In the genomic region with DNA sequence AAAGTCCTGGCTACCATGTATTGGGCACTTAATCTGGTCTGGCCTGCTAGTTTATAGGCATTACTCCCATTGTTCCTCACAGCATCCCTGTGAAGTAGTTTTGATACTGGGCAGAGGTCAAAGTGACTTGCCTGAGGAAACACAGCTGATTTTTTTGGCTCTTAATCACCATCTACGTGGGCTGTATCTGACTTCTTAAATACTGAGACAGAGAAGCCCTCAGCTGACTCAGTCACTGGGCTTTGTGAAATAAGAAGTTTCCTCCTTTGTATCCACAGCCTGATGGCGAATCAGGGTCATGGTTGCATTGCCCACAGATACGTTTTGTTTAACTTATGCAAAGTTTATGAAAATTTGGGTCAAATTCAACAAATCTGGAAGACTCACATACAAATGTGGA, we compare ENCODE assay signal across 17 cellular contexts. TPM values are rescaled to one million over a fixed set of nuclear protein-coding genes. Genes with fewer than 3 reads are reported as not detected.
DNase-seq lines count a peak whose midpoint lies in the region; ATAC-seq and TF ChIP-seq lines count a peak whose summit lies in the region.
"Had no signal": no experiment of that assay in that cellular context is flagged by ENCODE, and none has a peak within 500 bp of the region (broad histone marks: within the 10 kb centered on the region; RNA-seq: fewer than 3 reads in every experiment).

No MANE protein-coding gene starts in this region.

- no peaks in the 10 kb centered on the region for H3K9me3 Mint-ChIP-seq in activated T-helper 17 cell treated with anti-CD3 and anti-CD28 coated beads, Interleukin-2, amount 50 U/mL, for 72 hours
- H3K9me3 Mint-ChIP-seq in T-cell (no peaks in the 10 kb centered on the region), WTC11 (no peaks in the 10 kb centered on the region)
- H3K9me3 Mint-ChIP-seq: activated T-helper 2 cell treated with anti-CD3 and anti-CD28 coated beads, Interferon-gamma antibody, Interleukin-2, Interleukin-4, amounts not matched to agents 10 μg/mL and 5 μg/mL and 100 μg/mL, durations not matched to agents 14 hours and 24 hours and 36 hours had no signal

- DNase-seq in GM03348 (ENCODE audit: low spot score) (peak; percentile 47), fibroblast of gingiva (ENCODE audit: low read depth) (peak; percentile 48), skeletal muscle cell (ENCODE audit: low read depth) (peak; percentile 59), T-cell (no peak), WTC11 (ENCODE audit: low spot score) (no peak), neuronal stem cell (ENCODE audit: low spot score) (no peak), globus pallidus (ENCODE audit: low spot score) (no peak)
- DNase-seq: activated CD4-positive, alpha-beta T cell treated with anti-CD3 and anti-CD28 coated beads, Interleukin-2, amount 50 U/mL, for 48 hours; islet precursor cell; KBM-7 had no signal

- no peak overlapping the region for H2BK120ac ChIP-seq in neuronal stem cell (ENCODE audit: low read depth, low read length)

- H3K4me3 ChIP-seq in skeletal muscle cell (ENCODE audit: low read depth, low read length) (no peak overlapping the region), neuronal stem cell (ENCODE audit: low read length in 2 of 2) (no peak overlapping the region)
- H3K4me3 ChIP-seq: ascending aorta, SJSA1, suprapubic skin had no signal

- peaks cover under 1% of the 10 kb centered on the region for H3K79me1 ChIP-seq in neuronal stem cell (ENCODE audit: low read depth, low read length)

- H3K27me3 Mint-ChIP-seq in activated T-helper 17 cell treated with anti-CD3 and anti-CD28 coated beads, Interleukin-2, amount 50 U/mL, for 72 hours = no peaks in the 10 kb centered on the region
- H3K27me3 Mint-ChIP-seq in T-cell (no peaks in the 10 kb centered on the region), WTC11 (ENCODE audit: low read depth) (peaks cover 2% of the 10 kb centered on the region; the same call in 1 of the 2 replicates)

- POLR2A ChIA-PET in T-cell (lab: Charles Lee) (interaction anchor here in 1 of 2 donors (0.5 kb wide), 1 partner anchor 80 kb away, joined by 10 read pairs; no protein-coding TSS in a partner anchor), WTC11 (lab: Charles Lee) (no interaction called here)

- ATAC-seq in activated T-helper 17 cell treated with anti-CD3 and anti-CD28 coated beads, Interleukin-2, amount 50 U/mL, for 72 hours (replicated peaks) = peak; percentile 11
- ATAC-seq in T-cell (replicated peaks in 1 of 4) = no peak
- ATAC-seq in WTC11 = no peak

- H3K4ac ChIP-seq in neuronal stem cell (ENCODE audit: low read length) = no peak overlapping the region

- peaks cover 8 to 9% of the 10 kb centered on the region in 2 donors for H3K4me1 ChIP-seq in neuronal stem cell (ENCODE audit: control insufficient read depth in 2 of 2, insufficient read depth in 1 of 2, low read depth in 1 of 2, low read length in 2 of 2)

- no peak overlapping the region for H2AK5ac ChIP-seq in neuronal stem cell (ENCODE audit: low read depth, low read length)

- TF ChIP-seq CTCF in WTC11 (IDR thresholded peaks at IDR 0.05) = no peak

- H2BK12ac ChIP-seq in neuronal stem cell (ENCODE audit: low read length) = no peak overlapping the region

- peak overlapping the region; percentile 29 for H3K27ac Mint-ChIP-seq in activated T-helper 17 cell treated with anti-CD3 and anti-CD28 coated beads, Interleukin-2, amount 50 U/mL, for 72 hours
- H3K27ac Mint-ChIP-seq in T-cell (peak overlapping the region in 1 of 2 donors; percentile 64), WTC11 (no peak overlapping the region)
- H3K27ac Mint-ChIP-seq: activated T-helper 2 cell treated with anti-CD3 and anti-CD28 coated beads, Interferon-gamma antibody, Interleukin-2, Interleukin-4, amounts not matched to agents 10 μg/mL and 5 μg/mL and 100 μg/mL, durations not matched to agents 14 hours and 24 hours and 36 hours had no signal

- H3K36me3 Mint-ChIP-seq in activated T-helper 17 cell treated with anti-CD3 and anti-CD28 coated beads, Interleukin-2, amount 50 U/mL, for 72 hours (ENCODE audit: low read depth) = peaks cover 61% of the 10 kb centered on the region
- peaks cover 42% of the 10 kb centered on the region for H3K36me3 Mint-ChIP-seq in T-cell
- H3K36me3 Mint-ChIP-seq in WTC11 = peaks cover 50% of the 10 kb centered on the region

- no CpG with 5 or more reads among the region's 3 CpGs for WGBS in neuronal stem cell (ENCODE audit: extremely low coverage in 2 of 2, insufficient read length in 2 of 2, insufficient replicate concordance in 1 of 2), 2 donors

- no peak overlapping the region for H3K9ac ChIP-seq in neuronal stem cell (ENCODE audit: low read depth, low read length, poor library complexity)

- no peak overlapping the region for H2BK5ac ChIP-seq in neuronal stem cell (ENCODE audit: low read length)

- H2AFZ ChIP-seq in neuronal stem cell (ENCODE audit: low read length) = no peak overlapping the region

- no peak overlapping the region for H3K14ac ChIP-seq in neuronal stem cell (ENCODE audit: low read length)

- H3K4me2 ChIP-seq in neuronal stem cell (ENCODE audit: insufficient read depth, low read length, poor library complexity, severe bottlenecking) = no peak overlapping the region

- peaks cover 9% of the 10 kb centered on the region for H3K4me1 Mint-ChIP-seq in activated T-helper 17 cell treated with anti-CD3 and anti-CD28 coated beads, Interleukin-2, amount 50 U/mL, for 72 hours
- peaks cover 9 to 19% (median 12%) of the 10 kb centered on the region in 3 donors for H3K4me1 Mint-ChIP-seq in T-cell
- peaks cover 40% of the 10 kb centered on the region for H3K4me1 Mint-ChIP-seq in WTC11

- no peaks in the 10 kb centered on the region for H3K27me3 ChIP-seq in neuronal stem cell (ENCODE audit: control insufficient read depth in 3 of 3, insufficient read depth in 3 of 3, low read depth in 1 of 3, low read length in 3 of 3)
- H3K27me3 ChIP-seq: ascending aorta, SJSA1, suprapubic skin had no signal

- H2BK15ac ChIP-seq in neuronal stem cell (ENCODE audit: low read length) = no peak overlapping the region

- H3K18ac ChIP-seq in neuronal stem cell (ENCODE audit: low read length) = no peak overlapping the region

- CTCF ChIA-PET in T-cell (lab: Charles Lee) (interaction anchor here (0.7 to 1.1 kb wide), 2 partner anchors 11 to 18 kb away, joined by 3 to 4 read pairs; no protein-coding TSS in a partner anchor), WTC11 (lab: Charles Lee) (interaction anchor here (0.6 to 2.2 kb wide), 4 partner anchors 11 to 233 kb away, joined by 3 to 8 read pairs (median 4); no protein-coding TSS in a partner anchor)

- no peak overlapping the region for H4K8ac ChIP-seq in neuronal stem cell (ENCODE audit: low read depth, low read length)

- no peak overlapping the region for H3K23ac ChIP-seq in neuronal stem cell (ENCODE audit: low read depth, low read length, poor library complexity)

- peaks cover 2 to 17% of the 10 kb centered on the region in 2 donors for H3K36me3 ChIP-seq in neuronal stem cell (replicated peaks in 1 of 2; ENCODE audit: control insufficient read depth in 2 of 2, insufficient read depth in 2 of 2, low read length in 2 of 2)

- no peak overlapping the region for H3K4me3 Mint-ChIP-seq in activated T-helper 17 cell treated with anti-CD3 and anti-CD28 coated beads, Interleukin-2, amount 50 U/mL, for 72 hours
- H3K4me3 Mint-ChIP-seq in T-cell (no peak overlapping the region), WTC11 (no peak overlapping the region)

- no peak overlapping the region for H4K91ac ChIP-seq in neuronal stem cell (ENCODE audit: low read depth, low read length, poor library complexity)

- no peaks in the 10 kb centered on the region for H3K9me3 ChIP-seq in neuronal stem cell (replicated peaks in 1 of 2; ENCODE audit: control insufficient read depth in 2 of 2, insufficient read depth in 1 of 2, low read depth in 1 of 2, low read length in 2 of 2)
- H3K9me3 ChIP-seq: ascending aorta, SJSA1, suprapubic skin had no signal

- no peak overlapping the region for H3K27ac ChIP-seq in neuronal stem cell (replicated peaks; ENCODE audit: low read length)
- H3K27ac ChIP-seq: SJSA1, suprapubic skin had no signal

TF ChIP-seq in WTC11, 78 proteins besides CTCF, POLR2A, EP300 and RAD21 (continues in another document):
- TF ChIP-seq NR2C2 (CRISPR knock-in tag; IDR thresholded peaks at IDR 0.05) = no peak
- no peak for TF ChIP-seq GRHL2 (CRISPR knock-in tag; IDR thresholded peaks at IDR 0.05; ENCODE audit: insufficient replicate concordance, severe bottlenecking)

RNA-seq across cellular contexts. Expression of a gene that starts 13.2 kb away (rescaled TPM):
- total RNA-seq in activated T-helper 17 cell treated with anti-CD3 and anti-CD28 coated beads, Interleukin-2, amount 50 U/mL, for 72 hours = not detected
- total RNA-seq in T-cell (not detected), WTC11 (2021) (0.20 TPM in 1 of 3 replicates, not detected in the others)
- not detected for polyA plus RNA-seq in neuronal stem cell (2013, experiment 1 of 2)
- not detected for polyA plus RNA-seq in neuronal stem cell (2013, experiment 2 of 2)
- total RNA-seq: activated T-helper 2 cell treated with anti-CD3 and anti-CD28 coated beads, Interferon-gamma antibody, Interleukin-2, Interleukin-4, amounts not matched to agents 10 μg/mL and 5 μg/mL and 100 μg/mL, durations not matched to agents 14 hours and 24 hours and 36 hours; ascending aorta; NCI-H460; osteocyte; SJSA1 had no signal

RNA-seq across cellular contexts. Expression of a gene that starts 47.7 kb away (rescaled TPM):
- 10 to 100 TPM in 1 of 2 donors, 1 to 10 TPM in 1; 4.9 to 12.7 TPM for total RNA-seq in activated T-helper 17 cell treated with anti-CD3 and anti-CD28 coated beads, Interleukin-2, amount 50 U/mL, for 72 hours
- total RNA-seq in T-cell (1 to 10 TPM; 2.9 to 8.2 (median 6.2) TPM), WTC11 (2021) (8.3 to 10.4 TPM (median 10.1 TPM) in 3 replicates)
- polyA plus RNA-seq in neuronal stem cell (2013, experiment 1 of 2) = 10.5 TPM
- polyA plus RNA-seq in neuronal stem cell (2013, experiment 2 of 2) = 10.6 TPM

Comparison
In these comparisons a context has a peak if more than half of its experiments do, and no peak if none do; other contexts are left out.
1. DNase-seq: peak in GM03348 (single experiment), fibroblast of gingiva (single experiment) and skeletal muscle cell (single experiment); none in T-cell (0 of 34), WTC11 (single experiment), neuronal stem cell (single experiment) and globus pallidus (single experiment).